In genomic region chr5:171363249-171363648, GRCh38 we compare ENCODE assay signal across 6 cellular contexts. TPM values are rescaled to one million over a fixed set of nuclear protein-coding genes. Genes with fewer than 3 reads are reported as not detected.
"Had no signal": no experiment of that assay in that cellular context is flagged by ENCODE, and none has a peak within 500 bp of the region (broad histone marks: within the 10 kb centered on the region; RNA-seq: fewer than 3 reads in every experiment).

No MANE protein-coding gene starts in this region.

RNA-seq across cellular contexts. Expression of gene TLX3, which starts 54.2 kb away (rescaled TPM):
- total RNA-seq: H4, H7, HT-29, IMR-90, K562 had no signal
- polyA plus RNA-seq: GM23338, IMR-90, K562 had no signal

RNA-seq across cellular contexts. Expression of gene FGF18, which starts 56.2 kb away (rescaled TPM):
- total RNA-seq: H4, IMR-90 had no signal
